In the genomic region with DNA sequence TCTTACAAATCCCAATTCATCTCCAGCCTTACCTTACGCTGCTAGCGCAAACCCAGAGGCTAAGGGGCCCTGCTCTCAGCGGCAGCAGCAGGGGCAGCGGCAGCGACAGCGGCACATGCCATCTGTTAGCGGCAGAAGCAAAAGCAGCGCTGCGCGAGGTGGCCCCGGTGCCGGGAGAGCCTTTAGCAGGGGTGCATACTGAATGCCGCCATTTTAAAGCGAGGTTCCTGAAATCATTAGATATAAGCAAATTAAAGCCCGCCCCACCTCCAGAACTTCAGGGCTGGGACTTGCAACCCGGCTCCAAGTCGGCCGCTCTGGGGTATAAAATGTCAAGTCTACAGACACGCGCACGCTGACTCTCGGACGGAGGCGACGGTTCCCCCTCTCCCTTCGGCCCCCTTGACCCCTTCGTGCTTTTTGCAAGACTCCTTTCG, we compare ENCODE assay signal across 8 cellular contexts. TPM values are rescaled to one million over a fixed set of nuclear protein-coding genes. Genes with fewer than 3 reads are reported as not detected.
DNase-seq lines count a peak whose midpoint lies in the region; ATAC-seq and TF ChIP-seq lines count a peak whose summit lies in the region.

A gene with protein sequence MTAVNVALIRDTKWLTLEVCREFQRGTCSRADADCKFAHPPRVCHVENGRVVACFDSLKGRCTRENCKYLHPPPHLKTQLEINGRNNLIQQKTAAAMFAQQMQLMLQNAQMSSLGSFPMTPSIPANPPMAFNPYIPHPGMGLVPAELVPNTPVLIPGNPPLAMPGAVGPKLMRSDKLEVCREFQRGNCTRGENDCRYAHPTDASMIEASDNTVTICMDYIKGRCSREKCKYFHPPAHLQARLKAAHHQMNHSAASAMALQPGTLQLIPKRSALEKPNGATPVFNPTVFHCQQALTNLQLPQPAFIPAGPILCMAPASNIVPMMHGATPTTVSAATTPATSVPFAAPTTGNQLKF (minus strand): TSS at position 220 of the 437 bp plus-strand sequence. CDS start 49,427 bp downstream, outside the sequence.

- ATAC-seq in GM21529 (IDR thresholded peaks at IDR 0.05; ENCODE audit: unreplicated experiment) (peak; percentile 43), omental fat pad (ENCODE audit: low FRiP score) (peak; percentile 36), upper lobe of right lung (peak; percentile 67)

- peak; percentile 87 for DNase-seq in DMS53 (lab: John Stamatoyannopoulos, UW)
- peak; percentile 86 for DNase-seq in KBM-7
- no peak for DNase-seq in RWPE1 (ENCODE audit: low spot score)
- DNase-seq in activated gamma-delta T cell treated with Interleukin-2 at 50 U/mL for 16 hours: peak; percentile 59
- peak; percentile 50 for DNase-seq in globus pallidus (ENCODE audit: low spot score)
- DNase-seq in omental fat pad (ENCODE audit: low spot score): no peak
- DNase-seq in upper lobe of right lung: peak; percentile 78

- H3K4me1 ChIP-seq in upper lobe of right lung: no peaks in the 10 kb centered on the region

- peak within 1 kb of the TSS; percentile 64 for H3K4me3 ChIP-seq in upper lobe of right lung

- CTCF ChIA-PET in RWPE1 (lab: Yijun Ruan, JAX): no interaction called here

- H3K27ac ChIP-seq in RWPE1 (peak within 1 kb of the TSS; percentile 89), upper lobe of right lung (peak within 1 kb of the TSS; percentile 89)

- POLR2A ChIA-PET in RWPE1 (lab: Yijun Ruan, JAX; ENCODE audit: low non-redundant PET): interaction anchor here (0.5 kb wide), 1 partner anchor 39 kb away, joined by 11 read pairs; no protein-coding TSS in a partner anchor

- no peaks in the 10 kb centered on the region for H3K36me3 ChIP-seq in upper lobe of right lung

- in situ Hi-C loops in KBM-7 (cut with MboI; ENCODE audit: low pct_unique_long_range_greater_than_20kb, low sequenced_read_pairs): no loop called here

- no peaks in the 10 kb centered on the region for H3K9me3 ChIP-seq in upper lobe of right lung

- no peaks in the 10 kb centered on the region for H3K27me3 ChIP-seq in upper lobe of right lung

- intact Hi-C loops in upper lobe of right lung (cut with DNase I): no loop called here

- TF ChIP-seq CTCF in RWPE1 (conservative IDR thresholded peaks at IDR 0.05; ENCODE audit: low read depth) (no peak), omental fat pad (IDR thresholded peaks at IDR 0.05) (no peak), upper lobe of right lung (IDR thresholded peaks at IDR 0.05) (no peak)

RNA-seq across cellular contexts. Expression of the gene that starts here (rescaled TPM):
- total RNA-seq in omental fat pad: 10 to 100 TPM; 13.7 to 59.9 (median 20.3) TPM
- total RNA-seq in upper lobe of right lung: 22.9 TPM

Comparison
In these comparisons a context has a peak if more than half of its experiments do, and no peak if none do; other contexts are left out.
1. DNase-seq: peak in DMS53 (single experiment), KBM-7 (single experiment), activated gamma-delta T cell treated with Interleukin-2 at 50 U/mL for 16 hours (single experiment), globus pallidus (single experiment) and upper lobe of right lung (single experiment); none in RWPE1 (single experiment) and omental fat pad (single experiment).
2. Peak in every context shown above with its lines, with median percentiles within 50 percentile points of each other: ATAC-seq.